Comparison of ENCODE assay signal across 10 cellular contexts in genomic region chr19:32350492-32350891, GRCh38.
DNase-seq lines count a peak whose midpoint lies in the region; ATAC-seq and TF ChIP-seq lines count a peak whose summit lies in the region.
"Had no signal": no experiment of that assay in that cellular context is flagged by ENCODE, and none has a peak within 500 bp of the region (broad histone marks: within the 10 kb centered on the region; RNA-seq: fewer than 3 reads in every experiment).

No MANE protein-coding gene starts in this region.

- H3K27ac ChIP-seq in RWPE2 (ENCODE audit: poor library complexity, severe bottlenecking) (peak overlapping the region; percentile 44), layer of hippocampus (ENCODE audit: low read depth, low read length) (peak overlapping the region; percentile 38)
- H3K27ac ChIP-seq: testis had no signal

- H3K27ac Mint-ChIP-seq in activated T-cell treated with anti-CD3 and anti-CD28 coated beads, Interleukin-2, amount 50 U/mL, for 24 hours: peak overlapping the region; percentile 66
- H3K27ac Mint-ChIP-seq in stimulated activated naive B cell treated with anti-CD40 and anti-IgM and Interleukin-4, amounts not matched to agents 10 μg/mL and 1 μg/mL and 100 μg/mL, for 72 hours: peak overlapping the region; percentile 51

- H3K36me3 ChIP-seq in RWPE2 (ENCODE audit: low read depth): peaks cover 73% of the 10 kb centered on the region

- H3K4me3 Mint-ChIP-seq in activated T-cell treated with anti-CD3 and anti-CD28 coated beads, Interleukin-2, amount 50 U/mL, for 24 hours: no peak overlapping the region
- peak overlapping the region; percentile 39 to 57 for H3K4me3 Mint-ChIP-seq in stimulated activated naive B cell treated with anti-CD40 and anti-IgM and Interleukin-4, amounts not matched to agents 10 μg/mL and 1 μg/mL and 100 μg/mL, for 72 hours

- H3K4me1 Mint-ChIP-seq in activated T-cell treated with anti-CD3 and anti-CD28 coated beads, Interleukin-2, amount 50 U/mL, for 24 hours (ENCODE audit: low read depth): peaks cover 85% of the 10 kb centered on the region
- peaks cover 29 to 62% of the 10 kb centered on the region in 2 donors for H3K4me1 Mint-ChIP-seq in stimulated activated naive B cell treated with anti-CD40 and anti-IgM and Interleukin-4, amounts not matched to agents 10 μg/mL and 1 μg/mL and 100 μg/mL, for 72 hours

- H3K27me3 Mint-ChIP-seq in activated T-cell treated with anti-CD3 and anti-CD28 coated beads, Interleukin-2, amount 50 U/mL, for 24 hours: no peaks in the 10 kb centered on the region
- no peaks in the 10 kb centered on the region for H3K27me3 Mint-ChIP-seq in stimulated activated naive B cell treated with anti-CD40 and anti-IgM and Interleukin-4, amounts not matched to agents 10 μg/mL and 1 μg/mL and 100 μg/mL, for 72 hours

- H3K9me3 ChIP-seq in RWPE2 (ENCODE audit: severe bottlenecking): no peaks in the 10 kb centered on the region
- H3K9me3 ChIP-seq: testis had no signal

- H3K4me1 ChIP-seq in RWPE2 (ENCODE audit: insufficient read depth, poor library complexity, severe bottlenecking): peaks cover 40% of the 10 kb centered on the region

- TF ChIP-seq CTCF in RWPE2 (IDR thresholded peaks at IDR 0.05; ENCODE audit: poor library complexity, severe bottlenecking): no peak

- no peaks in the 10 kb centered on the region for H3K27me3 ChIP-seq in RWPE2 (ENCODE audit: insufficient read depth, poor library complexity, severe bottlenecking)
- no peaks in the 10 kb centered on the region for H3K27me3 ChIP-seq in layer of hippocampus (ENCODE audit: control insufficient read depth, insufficient read depth, low read length)
- H3K27me3 ChIP-seq: testis had no signal

- H3K9me3 Mint-ChIP-seq in activated T-cell treated with anti-CD3 and anti-CD28 coated beads, Interleukin-2, amount 50 U/mL, for 24 hours: no peaks in the 10 kb centered on the region
- H3K9me3 Mint-ChIP-seq in stimulated activated naive B cell treated with anti-CD40 and anti-IgM and Interleukin-4, amounts not matched to agents 10 μg/mL and 1 μg/mL and 100 μg/mL, for 72 hours: peaks cover 0 to 3% of the 10 kb centered on the region in 2 donors

- peaks cover 96% of the 10 kb centered on the region for H3K36me3 Mint-ChIP-seq in activated T-cell treated with anti-CD3 and anti-CD28 coated beads, Interleukin-2, amount 50 U/mL, for 24 hours (ENCODE audit: low read depth)
- peaks cover 54 to 60% of the 10 kb centered on the region in 2 donors for H3K36me3 Mint-ChIP-seq in stimulated activated naive B cell treated with anti-CD40 and anti-IgM and Interleukin-4, amounts not matched to agents 10 μg/mL and 1 μg/mL and 100 μg/mL, for 72 hours

- ATAC-seq in RWPE2 (ENCODE audit: low read depth) (0 out of 3 replicates have a peak, but pooled peaks have one; percentile 37), HG03521 (IDR thresholded peaks at IDR 0.05; ENCODE audit: unreplicated experiment) (no peak)
- no peak for ATAC-seq in stimulated activated naive B cell treated with anti-CD40 and anti-IgM and Interleukin-4, amounts not matched to agents 10 μg/mL and 1 μg/mL and 100 μg/mL, for 72 hours (replicated peaks)

- no peak overlapping the region for H3K4me3 ChIP-seq in RWPE2 (ENCODE audit: severe bottlenecking)
- H3K4me3 ChIP-seq: testis had no signal

- DNase-seq in activated T-cell treated with anti-CD3 and anti-CD28 coated beads, Interleukin-2, amount 50 U/mL, for 24 hours: no peak
- DNase-seq in activated T-cell treated with anti-CD3 and anti-CD28 coated beads, Interleukin-2, amount 50 U/mL, for 48 hours: no peak
- DNase-seq in RWPE2 (ENCODE audit: low spot score): no peak
- DNase-seq in stimulated activated naive B cell treated with anti-CD40 and anti-IgM and Interleukin-4, amounts not matched to agents 10 μg/mL and 1 μg/mL and 100 μg/mL, for 72 hours: no peak
- no peak for DNase-seq in NCI-H1694 treated with DMSO at 0.1 percent for 48 hours (lab: John Stamatoyannopoulos, UW)
- no peak for DNase-seq in UCSD-AML1 (lab: John Stamatoyannopoulos, UW; ENCODE audit: unreplicated experiment)
- DNase-seq: NCI-H1930, testis had no signal
